ENCODE assay signal across 16 cellular contexts in the genomic region with DNA sequence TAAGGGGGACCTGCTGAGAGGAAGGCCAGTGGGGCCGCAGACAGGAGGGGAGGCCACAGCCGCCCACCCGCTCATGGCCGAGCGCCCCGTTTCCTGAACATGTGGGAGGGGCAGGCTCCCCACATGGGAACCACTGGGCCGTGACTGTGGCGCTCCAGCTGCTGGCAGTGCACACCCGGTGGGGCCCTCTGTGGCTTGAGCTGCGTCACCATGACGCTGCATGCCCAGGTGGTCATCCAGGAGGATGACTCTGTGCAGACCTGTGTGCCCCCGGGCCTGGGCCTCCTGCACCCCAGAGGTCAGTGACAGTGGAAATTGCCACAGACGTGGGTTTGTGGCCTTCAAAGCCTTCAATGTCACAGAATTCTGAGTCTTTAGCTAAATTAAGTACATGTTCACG.
DNase-seq lines count a peak whose midpoint lies in the region; ATAC-seq and TF ChIP-seq lines count a peak whose summit lies in the region.
"Had no signal": no experiment of that assay in that cellular context is flagged by ENCODE, and none has a peak within 500 bp of the region (broad histone marks: within the 10 kb centered on the region; RNA-seq: fewer than 3 reads in every experiment).

No MANE protein-coding gene starts in this region.

- WGBS in suprapubic skin, result 92% methylated on average over 13 of the region's 14 CpGs

- DNase-seq in GM06990 (ENCODE audit: extremely low read depth, insufficient read length) (peak; percentile 75), AG20443 (ENCODE audit: low spot score) (no peak), suprapubic skin (ENCODE audit: low spot score in 2 of 2) (no peak)
- no peak for DNase-seq in effector memory CD4-positive, alpha-beta T cell
- DNase-seq: activated naive CD8-positive, alpha-beta T cell treated with anti-CD3 and anti-CD28 coated beads for 36 hours; central memory CD4-positive, alpha-beta T cell; MG63; naive thymus-derived CD8-positive, alpha-beta T cell; OCI-M1 had no signal

- no peak overlapping the region for H3K27ac ChIP-seq in effector memory CD4-positive, alpha-beta T cell (ENCODE audit: insufficient read depth, low read length, poor library complexity, severe bottlenecking)
- no peak overlapping the region for H3K27ac ChIP-seq in suprapubic skin
- H3K27ac ChIP-seq: epithelial cell of prostate, left lung had no signal

- H3K4me3 ChIP-seq in GM06990 (replicated peaks; ENCODE audit: low read depth, low read length), result no peak overlapping the region
- no peak overlapping the region for H3K4me3 ChIP-seq in effector memory CD4-positive, alpha-beta T cell (ENCODE audit: insufficient read depth, low read depth, low read length, poor library complexity, severe bottlenecking)
- no peak overlapping the region for H3K4me3 ChIP-seq in suprapubic skin
- H3K4me3 ChIP-seq: left lung, MG63 had no signal

- ATAC-seq in GM19372 (IDR thresholded peaks at IDR 0.05; ENCODE audit: low read depth, unreplicated experiment) (peak; percentile 87), HG02678 (IDR thresholded peaks at IDR 0.05; ENCODE audit: unreplicated experiment) (peak; percentile 52), HG03558 (IDR thresholded peaks at IDR 0.05; ENCODE audit: extremely low read depth, unreplicated experiment) (peak; percentile 40), HG03571 (IDR thresholded peaks at IDR 0.05; ENCODE audit: unreplicated experiment) (no peak)
- ATAC-seq: left lung; naive thymus-derived CD8-positive, alpha-beta T cell; stimulated activated effector memory CD8-positive, alpha-beta T cell treated with anti-CD3 and anti-CD28 coated beads, Interleukin-12 subunit alpha, Interleukin-12 subunit beta, amount 100 ng/mL, for 72 hours had no signal

- H3K36me3 ChIP-seq in GM06990 (ENCODE audit: control insufficient read depth, insufficient read depth, low read length) (no peaks in the 10 kb centered on the region), suprapubic skin (peaks cover 4% of the 10 kb centered on the region)
- H3K36me3 ChIP-seq in effector memory CD4-positive, alpha-beta T cell (ENCODE audit: control insufficient read depth, insufficient read depth, low read length), result no peaks in the 10 kb centered on the region
- H3K36me3 ChIP-seq: left lung, MG63 had no signal

- H3K9me3 ChIP-seq in effector memory CD4-positive, alpha-beta T cell (ENCODE audit: control insufficient read depth, low read length), result no peaks in the 10 kb centered on the region
- no peaks in the 10 kb centered on the region for H3K9me3 ChIP-seq in suprapubic skin
- H3K9me3 ChIP-seq: left lung, MG63 had no signal

- TF ChIP-seq EP300 in suprapubic skin (IDR thresholded peaks at IDR 0.05), result no peak

- no peaks in the 10 kb centered on the region for H3K27me3 ChIP-seq in GM06990 (replicated peaks; ENCODE audit: control insufficient read depth, insufficient read depth, low read length)
- no peaks in the 10 kb centered on the region for H3K27me3 ChIP-seq in effector memory CD4-positive, alpha-beta T cell (replicated peaks; ENCODE audit: control insufficient read depth, insufficient read depth, low read length, poor library complexity, severe bottlenecking)
- H3K27me3 ChIP-seq in suprapubic skin, result no peaks in the 10 kb centered on the region
- H3K27me3 ChIP-seq: left lung, MG63 had no signal

- TF ChIP-seq POLR2A in suprapubic skin (IDR thresholded peaks at IDR 0.05), result no peak

- H3K4me1 ChIP-seq in effector memory CD4-positive, alpha-beta T cell (ENCODE audit: control insufficient read depth, insufficient read depth, low read length, poor library complexity, severe bottlenecking), result no peaks in the 10 kb centered on the region
- H3K4me1 ChIP-seq in suprapubic skin, result peaks cover 3% of the 10 kb centered on the region
- H3K4me1 ChIP-seq: left lung had no signal

- no peak for TF ChIP-seq CTCF in GM06990 (IDR thresholded peaks at IDR 0.05; ENCODE audit: insufficient read depth, low read length, poor library complexity, severe bottlenecking)
- TF ChIP-seq CTCF in suprapubic skin (IDR thresholded peaks at IDR 0.05), result no peak
